In genomic region chr17:45371414-45372324, GRCh38 we compare ENCODE assay signal across 1 cellular context.
TF ChIP-seq lines count a peak whose summit lies in the region.

No MANE protein-coding gene starts in this region.

TF ChIP-seq in HepG2, 621 proteins besides CTCF, POLR2A, EP300 and RAD21 (continued from another document and continues in another):
- TF ChIP-seq AFF4 (CRISPR knock-in tag; IDR thresholded peaks at IDR 0.05): no peak
- TF ChIP-seq CHCHD3 (CRISPR knock-in tag; IDR thresholded peaks at IDR 0.05): peak; percentile 25; the same call in 1 of the 2 replicates
- TF ChIP-seq ZBTB21 (CRISPR knock-in tag; IDR thresholded peaks at IDR 0.05): no peak
- no peak for TF ChIP-seq FLYWCH1 (CRISPR knock-in tag; IDR thresholded peaks at IDR 0.05)
- no peak for TF ChIP-seq ZBTB44 (CRISPR knock-in tag; IDR thresholded peaks at IDR 0.05)
- TF ChIP-seq FOXJ3 (CRISPR knock-in tag; IDR thresholded peaks at IDR 0.05; ENCODE audit: borderline replicate concordance): no peak
- no peak for TF ChIP-seq ZNF317 (CRISPR knock-in tag; IDR thresholded peaks at IDR 0.05)
- peak; percentile 80 for TF ChIP-seq SPEN (CRISPR knock-in tag; IDR thresholded peaks at IDR 0.05; ENCODE audit: low read depth)
- 0 out of 2 replicates have a peak, but pooled peaks have one; percentile 39 for TF ChIP-seq CHD2 (IDR thresholded peaks at IDR 0.05; ENCODE audit: low read depth, low read length)
- TF ChIP-seq ZNF777 (CRISPR knock-in tag; IDR thresholded peaks at IDR 0.05): peak; percentile 86
- TF ChIP-seq MEIS1 (CRISPR knock-in tag; IDR thresholded peaks at IDR 0.05; ENCODE audit: borderline replicate concordance): no peak
- TF ChIP-seq HOXA9 (CRISPR knock-in tag; IDR thresholded peaks at IDR 0.05; ENCODE audit: borderline replicate concordance): no peak
- TF ChIP-seq SP2 (CRISPR knock-in tag; IDR thresholded peaks at IDR 0.05): no peak
- TF ChIP-seq RCOR2 (CRISPR knock-in tag; IDR thresholded peaks at IDR 0.05): no peak; the same call in 1 of the 2 replicates
- no peak for TF ChIP-seq CC2D1A (CRISPR knock-in tag; IDR thresholded peaks at IDR 0.05)
- peak; percentile 95 for TF ChIP-seq MTERF4 (CRISPR knock-in tag; IDR thresholded peaks at IDR 0.05)
- TF ChIP-seq PRPF4 (IDR thresholded peaks at IDR 0.05; ENCODE audit: low read depth, low read length, poor library complexity, severe bottlenecking): no peak
- TF ChIP-seq ZNF883 (CRISPR knock-in tag; IDR thresholded peaks at IDR 0.05; ENCODE audit: not compliant biosample characterization): no peak
- TF ChIP-seq STAT5B (CRISPR knock-in tag; IDR thresholded peaks at IDR 0.05): no peak
- TF ChIP-seq HBP1 (CRISPR knock-in tag; IDR thresholded peaks at IDR 0.05; ENCODE audit: low read depth): no peak
- peak; percentile 92 for TF ChIP-seq SALL1 (CRISPR knock-in tag; IDR thresholded peaks at IDR 0.05)
- TF ChIP-seq REL (CRISPR knock-in tag; conservative IDR thresholded peaks at IDR 0.05): no peak
- TF ChIP-seq WIZ (CRISPR knock-in tag; IDR thresholded peaks at IDR 0.05): no peak
- no peak for TF ChIP-seq ZNF282 (IDR thresholded peaks at IDR 0.05; ENCODE audit: partially characterized antibody)
- no peak for TF ChIP-seq ZNF260 (CRISPR knock-in tag; IDR thresholded peaks at IDR 0.05; ENCODE audit: borderline replicate concordance, low read depth)
- no peak for TF ChIP-seq HNRNPUL1 (IDR thresholded peaks at IDR 0.05; ENCODE audit: low read depth, low read length)
- peak; percentile 68; the same call in 1 of the 2 replicates for TF ChIP-seq ZNF563 (CRISPR knock-in tag; IDR thresholded peaks at IDR 0.05)
- TF ChIP-seq CENPBD1 (CRISPR knock-in tag; IDR thresholded peaks at IDR 0.05; ENCODE audit: borderline replicate concordance, low read depth): no peak
- no peak for TF ChIP-seq ATF7 (IDR thresholded peaks at IDR 0.05)
- TF ChIP-seq ATF7 (CRISPR knock-in tag; IDR thresholded peaks at IDR 0.05): no peak
- no peak for TF ChIP-seq ZFP41 (CRISPR knock-in tag; IDR thresholded peaks at IDR 0.05; ENCODE audit: borderline replicate concordance)
- no peak; the same call in 1 of the 2 replicates for TF ChIP-seq ZNF609 (CRISPR knock-in tag; IDR thresholded peaks at IDR 0.05; ENCODE audit: borderline replicate concordance)
- no peak for TF ChIP-seq ZBTB42 (CRISPR knock-in tag; IDR thresholded peaks at IDR 0.05)
- peak; percentile 19; the same call in 1 of the 2 replicates for TF ChIP-seq CSRNP1 (CRISPR knock-in tag; IDR thresholded peaks at IDR 0.05)
- no peak for TF ChIP-seq ZNF143 (CRISPR knock-in tag; IDR thresholded peaks at IDR 0.05)
- TF ChIP-seq PREB (CRISPR knock-in tag; IDR thresholded peaks at IDR 0.05): no peak
- no peak for TF ChIP-seq ZNF510 (CRISPR knock-in tag; IDR thresholded peaks at IDR 0.05; ENCODE audit: low read depth)
- no peak for TF ChIP-seq ETS1 (CRISPR knock-in tag; IDR thresholded peaks at IDR 0.05)
- TF ChIP-seq NR2C2 (CRISPR knock-in tag; IDR thresholded peaks at IDR 0.05; ENCODE audit: borderline replicate concordance): no peak; the same call in 1 of the 2 replicates
- TF ChIP-seq CHD4 (IDR thresholded peaks at IDR 0.05; ENCODE audit: borderline replicate concordance, low read length): 0 out of 2 replicates have a peak, but pooled peaks have one; percentile 22
- TF ChIP-seq MYPOP (CRISPR knock-in tag; IDR thresholded peaks at IDR 0.05): peak; percentile 80
- no peak for TF ChIP-seq ZNF597 (CRISPR knock-in tag; IDR thresholded peaks at IDR 0.05)
- no peak; the same call in 1 of the 2 replicates for TF ChIP-seq ZNF274 (CRISPR knock-in tag; IDR thresholded peaks at IDR 0.05)
- TF ChIP-seq SETDB1 (CRISPR knock-in tag; IDR thresholded peaks at IDR 0.05; ENCODE audit: borderline replicate concordance): no peak
- TF ChIP-seq TSC22D2 (CRISPR knock-in tag; IDR thresholded peaks at IDR 0.05; ENCODE audit: borderline replicate concordance): peak; percentile 34; the same call in 1 of the 2 replicates
